ENCODE assay signal across 8 cellular contexts in genomic region chr17:75876938-75877751, GRCh38. TPM values are rescaled to one million over a fixed set of nuclear protein-coding genes. Genes with fewer than 3 reads are reported as not detected.
DNase-seq lines count a peak whose midpoint lies in the region; ATAC-seq and TF ChIP-seq lines count a peak whose summit lies in the region.

No MANE protein-coding gene starts in this region.

- peak in 1 of 7 experiments; percentile 26 for TF ChIP-seq CTCF in body of pancreas (IDR thresholded peaks at IDR 0.05)

- WGBS in body of pancreas, 2 donors = 17 to 22% methylated on average over 19 to 39 of the region's 41 CpGs
- no CpG with 5 or more reads among the region's 41 CpGs for WGBS in iPS DF 6.9 (ENCODE audit: insufficient coverage, insufficient read length)

- TF ChIP-seq POLR2A in body of pancreas (IDR thresholded peaks at IDR 0.05) = peak; percentile 8 to 79 (median 73)

- peaks cover 32% of the 10 kb centered on the region for H3K4me1 Mint-ChIP-seq in activated CD4-positive, alpha-beta T cell treated with anti-CD3 and anti-CD28 coated beads for 36 hours

- H3K4me1 ChIP-seq in body of pancreas (peaks cover 51% of the 10 kb centered on the region), iPS DF 6.9 (ENCODE audit: control insufficient read depth, insufficient read depth, low read length) (peaks cover 7% of the 10 kb centered on the region; the same call in 1 of the 2 replicates)

- H3K9me3 ChIP-seq in body of pancreas (no peaks in the 10 kb centered on the region), iPS DF 6.9 (ENCODE audit: control insufficient read depth, insufficient read depth, low read length) (no peaks in the 10 kb centered on the region)

- H3K27me3 ChIP-seq in body of pancreas (no peaks in the 10 kb centered on the region), iPS DF 6.9 (ENCODE audit: control insufficient read depth, insufficient read depth, low read length) (peaks cover 2% of the 10 kb centered on the region; the same call in 1 of the 2 replicates)

- peak; percentile 31 for ATAC-seq in activated CD4-positive, alpha-beta T cell treated with anti-CD3 and anti-CD28 coated beads for 36 hours
- ATAC-seq in body of pancreas = peak; percentile 57

- no peaks in the 10 kb centered on the region for H3K36me3 ChIP-seq in body of pancreas (replicated peaks in 1 of 2; ENCODE audit: insufficient read depth in 1 of 2, low read depth in 2 of 2)
- no peaks in the 10 kb centered on the region for H3K36me3 ChIP-seq in iPS DF 6.9 (ENCODE audit: control insufficient read depth, insufficient read depth, low read length)

- CTCF ChIA-PET in activated CD4-positive, alpha-beta T cell treated with anti-CD3 and anti-CD28 coated beads for 36 hours (lab: Charles Lee) = interaction anchor here (0.6 to 2.6 kb wide), 19 partner anchors 12 to 528 kb away, joined by 3 to 20 read pairs (median 4); partner anchors contain the start of genes TRIM65 and WBP2

- H3K27ac Mint-ChIP-seq in activated CD4-positive, alpha-beta T cell treated with anti-CD3 and anti-CD28 coated beads for 36 hours = peak overlapping the region; percentile 94

- peaks cover 8% of the 10 kb centered on the region for H3K36me3 Mint-ChIP-seq in activated CD4-positive, alpha-beta T cell treated with anti-CD3 and anti-CD28 coated beads for 36 hours (ENCODE audit: low read depth)

- H3K27me3 Mint-ChIP-seq in activated CD4-positive, alpha-beta T cell treated with anti-CD3 and anti-CD28 coated beads for 36 hours = peaks cover 2% of the 10 kb centered on the region

- intact Hi-C loops in activated CD4-positive, alpha-beta T cell treated with anti-CD3 and anti-CD28 coated beads for 36 hours (cut with DNase I, micrococcal nuclease) = loop anchor here (1.0 to 2.0 kb wide), 7 partner anchors 19 to 508 kb away; partner anchors contain the start of genes TRIM65 (in 2 of the 2) and WBP2 (in 1 of the 2)
- intact Hi-C loops in body of pancreas (cut with DNase I) = no loop called here

- POLR2A ChIA-PET in activated CD4-positive, alpha-beta T cell treated with anti-CD3 and anti-CD28 coated beads for 36 hours (lab: Charles Lee) = interaction anchor here (1.0 to 2.3 kb wide), 5 partner anchors 18 to 91 kb away, joined by 3 to 15 read pairs (median 4); partner anchors contain the start of gene WBP2

- H3K4me3 ChIP-seq in body of pancreas = peak overlapping the region in 1 of 2 donors; percentile 27
- peak overlapping the region; percentile 43; the same call in 1 of the 2 replicates for H3K4me3 ChIP-seq in iPS DF 6.9 (ENCODE audit: low read length)

- H3K27ac ChIP-seq in body of pancreas = peak overlapping the region; percentile 93 to 99 (median 93)
- H3K27ac ChIP-seq in iPS DF 6.9 (ENCODE audit: low read length) = no peak overlapping the region

- H3K9me3 Mint-ChIP-seq in activated CD4-positive, alpha-beta T cell treated with anti-CD3 and anti-CD28 coated beads for 36 hours (ENCODE audit: low read depth) = no peaks in the 10 kb centered on the region

- DNase-seq in activated CD4-positive, alpha-beta T cell treated with anti-CD3 and anti-CD28 coated beads for 36 hours = peak; percentile 73
- DNase-seq in activated CD4-positive, alpha-beta T cell treated with anti-CD3 and anti-CD28 coated beads for 1 hour = no peak
- DNase-seq in body of pancreas (peak; percentile 82 to 95 (median 90)), iPS DF 6.9 (ENCODE audit: low read depth, low spot score) (no peak), putamen (ENCODE audit: low spot score) (peak; percentile 76), NCI-H1694 (lab: John Stamatoyannopoulos, UW) (no peak), DMS114 treated with DMSO at 0.1 percent for 48 hours (lab: John Stamatoyannopoulos, UW; ENCODE audit: unreplicated experiment) (no peak)

- peak overlapping the region; percentile 91 for H3K4me3 Mint-ChIP-seq in activated CD4-positive, alpha-beta T cell treated with anti-CD3 and anti-CD28 coated beads for 36 hours

TF ChIP-seq in PFSK-1, 5 proteins besides CTCF, POLR2A, EP300 and RAD21:
- TF ChIP-seq POLR2AphosphoS5 (IDR thresholded peaks at IDR 0.05; ENCODE audit: low read depth, low read length) (peak; percentile 62), REST (IDR thresholded peaks at IDR 0.05; ENCODE audit: insufficient read depth in 1 of 2, low read depth in 2 of 2, low read length in 2 of 2) (peak in 1 of 2 experiments; percentile 69; a peak in 2 of 4 replicates), FOXP2 (optimal IDR thresholded peaks at IDR 0.05; ENCODE audit: borderline replicate concordance, extremely low read depth, extremely low read length, insufficient read depth) (peak; percentile 57), SIN3A (IDR thresholded peaks at IDR 0.05; ENCODE audit: borderline replicate concordance, insufficient read depth, low read length) (0 out of 2 replicates have a peak, but pooled peaks have one; percentile 92), TAF1 (IDR thresholded peaks at IDR 0.05; ENCODE audit: borderline replicate concordance, insufficient read depth, low read length) (no peak)
TF ChIP-seq in PFSK-1: peak in this region for 4.

RNA-seq across cellular contexts. Expression of gene TRIM47, which starts 1.2 kb away (rescaled TPM):
- total RNA-seq in activated CD4-positive, alpha-beta T cell treated with anti-CD3 and anti-CD28 coated beads for 36 hours = 10 to 100 TPM; 13.4 to 19.9 TPM
- polyA plus RNA-seq in PFSK-1 (2012; ENCODE audit: insufficient read length, low read depth) = 0.69 TPM
- 10 to 100 TPM; 39.6 to 41.8 TPM for total RNA-seq in body of pancreas

RNA-seq across cellular contexts. Expression of gene TRIM65, which starts 19.6 kb away (rescaled TPM):
- total RNA-seq in activated CD4-positive, alpha-beta T cell treated with anti-CD3 and anti-CD28 coated beads for 36 hours = 10 to 100 TPM; 28.9 to 31.9 TPM
- polyA plus RNA-seq in PFSK-1 (2012; ENCODE audit: insufficient read length, low read depth) = 54.5 TPM
- total RNA-seq in body of pancreas = 10 to 100 TPM; 12.5 to 21.0 TPM

RNA-seq across cellular contexts. Expression of gene WBP2, which starts 22.0 kb away (rescaled TPM):
- 10 to 100 TPM; 68.7 to 74.1 TPM for total RNA-seq in activated CD4-positive, alpha-beta T cell treated with anti-CD3 and anti-CD28 coated beads for 36 hours
- polyA plus RNA-seq in PFSK-1 (2012; ENCODE audit: insufficient read length, low read depth) = 175 TPM
- total RNA-seq in body of pancreas = 10 to 100 TPM; 44.2 to 49.5 TPM

RNA-seq across cellular contexts. Expression of gene MRPL38, which starts 27.5 kb away (rescaled TPM):
- total RNA-seq in activated CD4-positive, alpha-beta T cell treated with anti-CD3 and anti-CD28 coated beads for 36 hours = 100 to 1,000 TPM in 1 of 2 experiments, 10 to 100 TPM in 1; 98.0 to 115 TPM
- 310 TPM for polyA plus RNA-seq in PFSK-1 (2012; ENCODE audit: insufficient read length, low read depth)
- total RNA-seq in body of pancreas = 10 to 100 TPM; 47.7 to 77.8 TPM

RNA-seq across cellular contexts. Expression of gene UNC13D, which starts 32.9 kb away (rescaled TPM):
- 100 to 1,000 TPM; 106 to 133 TPM for total RNA-seq in activated CD4-positive, alpha-beta T cell treated with anti-CD3 and anti-CD28 coated beads for 36 hours
- 73.1 TPM for polyA plus RNA-seq in PFSK-1 (2012; ENCODE audit: insufficient read length, low read depth)
- total RNA-seq in body of pancreas = 10 to 100 TPM in 1 of 2 donors, 1 to 10 TPM in 1; 8.6 to 21.8 TPM

Comparison
In these comparisons a context has a peak if more than half of its experiments do, and no peak if none do; other contexts are left out.
1. DNase-seq: peak in activated CD4-positive, alpha-beta T cell treated with anti-CD3 and anti-CD28 coated beads for 36 hours (single experiment), body of pancreas (4 of 4) and putamen (single experiment); none in activated CD4-positive, alpha-beta T cell treated with anti-CD3 and anti-CD28 coated beads for 1 hour (single experiment), iPS DF 6.9 (single experiment), NCI-H1694 (single experiment) and DMS114 treated with DMSO at 0.1 percent for 48 hours (single experiment).